ENCODE assay signal across 8 cellular contexts in genomic region chr10:63697956-63698814, GRCh38.
DNase-seq lines count a peak whose midpoint lies in the region; ATAC-seq and TF ChIP-seq lines count a peak whose summit lies in the region.

No MANE protein-coding gene starts in this region.

- intact Hi-C loops in activated naive CD4-positive, alpha-beta T cell treated with anti-CD3 and anti-CD28 coated beads for 36 hours (cut with micrococcal nuclease): no loop called here

- peak; percentile 66 for ATAC-seq in GM18517 (IDR thresholded peaks at IDR 0.05; ENCODE audit: unreplicated experiment)
- ATAC-seq in left lobe of liver: peak; percentile 33

- no peak for TF ChIP-seq CTCF in endothelial cell (IDR thresholded peaks at IDR 0.05; ENCODE audit: unreplicated experiment)

- CTCF ChIA-PET in activated naive CD4-positive, alpha-beta T cell treated with anti-CD3 and anti-CD28 coated beads for 36 hours (lab: Charles Lee): interaction anchor here (1.2 kb wide), 1 partner anchor 532 kb away, joined by 5 read pairs; no protein-coding TSS in a partner anchor

- H3K27me3 Mint-ChIP-seq in endothelial cell (ENCODE audit: unreplicated experiment): peaks cover 1% of the 10 kb centered on the region
- no peaks in the 10 kb centered on the region for H3K27me3 Mint-ChIP-seq in activated naive CD4-positive, alpha-beta T cell treated with anti-CD3 and anti-CD28 coated beads for 36 hours (ENCODE audit: low read depth)

- H3K27ac Mint-ChIP-seq in endothelial cell (ENCODE audit: unreplicated experiment): no peak overlapping the region
- no peak overlapping the region for H3K27ac Mint-ChIP-seq in activated naive CD4-positive, alpha-beta T cell treated with anti-CD3 and anti-CD28 coated beads for 36 hours

- H3K4me3 Mint-ChIP-seq in endothelial cell (ENCODE audit: unreplicated experiment): no peak overlapping the region
- H3K4me3 Mint-ChIP-seq in activated naive CD4-positive, alpha-beta T cell treated with anti-CD3 and anti-CD28 coated beads for 36 hours: no peak overlapping the region

- H3K36me3 Mint-ChIP-seq in endothelial cell (ENCODE audit: low read depth, unreplicated experiment): no peaks in the 10 kb centered on the region
- no peaks in the 10 kb centered on the region for H3K36me3 Mint-ChIP-seq in activated naive CD4-positive, alpha-beta T cell treated with anti-CD3 and anti-CD28 coated beads for 36 hours (ENCODE audit: low read depth)

- DNase-seq in HCEC 1CT (peak; percentile 42), KBM-7 (peak; percentile 44), left lobe of liver (ENCODE audit: low spot score) (no peak), endothelial cell (ENCODE audit: low spot score) (no peak), AG08396 (ENCODE audit: low spot score) (no peak), epidermal melanocyte (ENCODE audit: insufficient read length, low spot score) (no peak)
- no peak for DNase-seq in activated naive CD4-positive, alpha-beta T cell treated with anti-CD3 and anti-CD28 coated beads for 36 hours

- H3K4me1 Mint-ChIP-seq in endothelial cell (ENCODE audit: unreplicated experiment): peaks cover 11% of the 10 kb centered on the region
- peaks cover 5% of the 10 kb centered on the region for H3K4me1 Mint-ChIP-seq in activated naive CD4-positive, alpha-beta T cell treated with anti-CD3 and anti-CD28 coated beads for 36 hours (ENCODE audit: low read depth)

- in situ Hi-C loops in KBM-7 (cut with MboI; ENCODE audit: low pct_unique_long_range_greater_than_20kb, low sequenced_read_pairs): no loop called here

- H3K9me3 Mint-ChIP-seq in endothelial cell (ENCODE audit: unreplicated experiment): no peaks in the 10 kb centered on the region
- H3K9me3 Mint-ChIP-seq in activated naive CD4-positive, alpha-beta T cell treated with anti-CD3 and anti-CD28 coated beads for 36 hours: peaks cover 2% of the 10 kb centered on the region

Comparison
In these comparisons a context has a peak if more than half of its experiments do, and no peak if none do; other contexts are left out.
1. DNase-seq: peak in HCEC 1CT (single experiment) and KBM-7 (single experiment); none in left lobe of liver (single experiment), endothelial cell (single experiment), activated naive CD4-positive, alpha-beta T cell treated with anti-CD3 and anti-CD28 coated beads for 36 hours (single experiment), AG08396 (single experiment) and epidermal melanocyte (single experiment).